Comparison of ENCODE assay signal across 17 cellular contexts in the genomic region with DNA sequence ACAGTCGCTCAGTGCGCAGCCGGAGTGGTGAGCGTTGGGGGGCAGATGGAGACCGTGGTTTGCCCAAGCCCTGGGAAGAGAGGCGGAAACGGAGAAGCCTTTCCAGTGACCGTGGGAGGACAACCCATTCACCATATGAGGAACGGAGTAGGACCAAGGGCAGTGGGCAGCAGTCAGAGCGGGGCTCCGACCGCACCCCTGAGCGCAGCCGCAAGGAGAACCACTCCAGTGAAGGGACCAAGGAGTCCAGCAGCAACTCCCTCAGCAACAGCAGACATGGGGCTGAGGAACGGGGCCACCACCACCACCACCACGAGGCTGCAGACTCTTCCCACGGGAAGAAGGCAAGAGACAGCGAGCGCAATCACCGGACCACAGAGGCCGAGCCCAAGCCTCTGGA. TPM values are rescaled to one million over a fixed set of nuclear protein-coding genes. Genes with fewer than 3 reads are reported as not detected.
DNase-seq lines count a peak whose midpoint lies in the region; ATAC-seq, FAIRE-seq and TF ChIP-seq lines count a peak whose summit lies in the region.
"Had no signal": no experiment of that assay in that cellular context is flagged by ENCODE, and none has a peak within 500 bp of the region (broad histone marks: within the 10 kb centered on the region; RNA-seq: fewer than 3 reads in every experiment).

No MANE protein-coding gene starts in this region.

- no peak for TF ChIP-seq POLR2A in breast epithelium (IDR thresholded peaks at IDR 0.05)
- no peak for TF ChIP-seq POLR2A in endothelial cell of umbilical vein (IDR thresholded peaks at IDR 0.05; ENCODE audit: low read depth, low read length)

- H3K4me3 ChIP-seq in breast epithelium = peak overlapping the region in 1 of 3 donors; percentile 76
- no peak overlapping the region for H3K4me3 ChIP-seq in endothelial cell of umbilical vein (replicated peaks in 1 of 3; ENCODE audit: insufficient read depth in 1 of 3, low read depth in 1 of 3, low read length in 3 of 3)
- H3K4me3 ChIP-seq in smooth muscle cell = no peak overlapping the region

- dilution Hi-C loops in endothelial cell of umbilical vein (cut with MboI; ENCODE audit: extremely low pct_ligation_motif_present, low sequenced_read_pairs) = no loop called here

- H3K27ac ChIP-seq in breast epithelium = peak overlapping the region in 1 of 2 donors; percentile 88
- no peak overlapping the region for H3K27ac ChIP-seq in endothelial cell of umbilical vein (ENCODE audit: insufficient read depth, low read depth, low read length)
- no peak overlapping the region for H3K27ac ChIP-seq in smooth muscle cell (ENCODE audit: low read depth)
- H3K27ac ChIP-seq: GM23248 had no signal

- H2AFZ ChIP-seq in endothelial cell of umbilical vein (ENCODE audit: low read depth, low read length) (no peak overlapping the region), smooth muscle cell (ENCODE audit: low read depth) (no peak overlapping the region)
- H2AFZ ChIP-seq: GM23248 had no signal

- no peak for FAIRE-seq in endothelial cell of umbilical vein (lab: Jason Lieb, UNC)

- peaks cover 65% of the 10 kb centered on the region for H3K79me2 ChIP-seq in endothelial cell of umbilical vein (ENCODE audit: control insufficient read depth, insufficient read depth, low read length)
- H3K79me2 ChIP-seq in smooth muscle cell (ENCODE audit: low read depth) = peaks cover 43% of the 10 kb centered on the region

- H3K27me3 ChIP-seq in breast epithelium (no peaks in the 10 kb centered on the region), endothelial cell of umbilical vein (ENCODE audit: control insufficient read depth in 2 of 2, insufficient read depth in 2 of 2, low read length in 2 of 2) (no peaks in the 10 kb centered on the region), smooth muscle cell (ENCODE audit: low read depth) (no peaks in the 10 kb centered on the region)
- H3K27me3 ChIP-seq: sigmoid colon had no signal

- no peaks in the 10 kb centered on the region for H3K36me3 ChIP-seq in breast epithelium
- peaks cover 28 to 39% of the 10 kb centered on the region in 2 experiments for H3K36me3 ChIP-seq in endothelial cell of umbilical vein (ENCODE audit: control insufficient read depth in 2 of 2, extremely low read depth in 1 of 2, insufficient read depth in 2 of 2, low read length in 2 of 2)
- H3K36me3 ChIP-seq in smooth muscle cell (ENCODE audit: low read depth) = no peaks in the 10 kb centered on the region

- H3K9me3 ChIP-seq in breast epithelium = no peaks in the 10 kb centered on the region
- no peaks in the 10 kb centered on the region for H3K9me3 ChIP-seq in endothelial cell of umbilical vein (replicated peaks; ENCODE audit: control insufficient read depth, insufficient read depth, low read length)
- no peaks in the 10 kb centered on the region for H3K9me3 ChIP-seq in smooth muscle cell (replicated peaks; ENCODE audit: low read depth)
- H3K9me3 ChIP-seq: sigmoid colon had no signal

- peaks cover 7 to 26% of the 10 kb centered on the region in 2 donors for H3K4me1 ChIP-seq in breast epithelium
- H3K4me1 ChIP-seq in endothelial cell of umbilical vein (ENCODE audit: control insufficient read depth, extremely low read depth, insufficient read depth, low read length) = peaks cover 37% of the 10 kb centered on the region
- H3K4me1 ChIP-seq in smooth muscle cell (ENCODE audit: low read depth) = peaks cover 34% of the 10 kb centered on the region

- peaks cover 53% of the 10 kb centered on the region for H3F3A ChIP-seq in smooth muscle cell (ENCODE audit: low read depth)

- H3K9ac ChIP-seq in endothelial cell of umbilical vein (replicated peaks; ENCODE audit: extremely low read depth, insufficient read depth, low read length) (no peak overlapping the region), smooth muscle cell (ENCODE audit: low read depth) (no peak overlapping the region)

- H3K36me3 Mint-ChIP-seq in MCF 10A (ENCODE audit: insufficient read depth, unreplicated experiment) = peaks cover 67% of the 10 kb centered on the region
- peaks cover 25% of the 10 kb centered on the region for H3K36me3 Mint-ChIP-seq in T-cell

- WGBS in smooth muscle cell (ENCODE audit: low lambda C conversion rate) = over 99% methylated on average over 20 of the region's 21 CpGs

- no peaks in the 10 kb centered on the region for H4K20me1 ChIP-seq in endothelial cell of umbilical vein (replicated peaks; ENCODE audit: control insufficient read depth, extremely low read depth, insufficient read depth, low read length)
- peaks cover 66% of the 10 kb centered on the region for H4K20me1 ChIP-seq in smooth muscle cell (ENCODE audit: low read depth)

- BruUV-seq in MCF 10A (replicated peaks; lab: Mats Ljungman, UMichigan) = TSS peak; percentile 22
- BruUV-seq in endothelial cell of umbilical vein (replicated peaks; lab: Mats Ljungman, UMichigan) = no TSS peak

- no peak for DNase-seq in MCF 10A (ENCODE audit: unreplicated experiment)
- DNase-seq in breast epithelium (ENCODE audit: low spot score in 2 of 2) = no peak
- DNase-seq in T-cell = no peak
- DNase-seq in endothelial cell of umbilical vein (ENCODE audit: low read depth, low spot score) = no peak
- no peak for DNase-seq in smooth muscle cell (lab: John Stamatoyannopoulos, UW; ENCODE audit: unreplicated experiment)
- DNase-seq: activated B cell treated with CpG ODN at 0.5 μM for 24 hours; C1 segment of cervical spinal cord; effector CD8-positive, alpha-beta T cell; GM23248; head of caudate nucleus; KG1; NCI-H2171 treated with DMSO at 0.1 percent for 48 hours; sigmoid colon had no signal

- H3K4me1 Mint-ChIP-seq in MCF 10A (ENCODE audit: insufficient read depth, unreplicated experiment) (peaks cover 18% of the 10 kb centered on the region), T-cell (peaks cover 48 to 74% (median 66%) of the 10 kb centered on the region in 3 donors)

- no peak overlapping the region for H3K27ac Mint-ChIP-seq in MCF 10A (ENCODE audit: low read depth, unreplicated experiment)
- H3K27ac Mint-ChIP-seq in T-cell = peak overlapping the region; percentile 16 to 36
- H3K27ac Mint-ChIP-seq: activated B cell treated with CpG ODN at 0.5 μM for 24 hours had no signal

- H3K4me2 ChIP-seq in endothelial cell of umbilical vein (ENCODE audit: insufficient read depth, low read length) (peak overlapping the region; percentile 6), smooth muscle cell (peak overlapping the region; percentile 97)

- TF ChIP-seq CTCF in MCF 10A (IDR thresholded peaks at IDR 0.05; ENCODE audit: unreplicated experiment) (no peak), breast epithelium (IDR thresholded peaks at IDR 0.05) (no peak), endothelial cell of umbilical vein (IDR thresholded peaks at IDR 0.05; ENCODE audit: extremely low read depth in 1 of 2, insufficient read depth in 1 of 2, low read depth in 1 of 2, low read length in 2 of 2) (no peak), smooth muscle cell (IDR thresholded peaks at IDR 0.05; ENCODE audit: borderline replicate concordance, insufficient read depth, poor library complexity, severe bottlenecking) (no peak)

- POLR2A ChIA-PET in MCF 10A (lab: Yijun Ruan, JAX) = interaction anchor here (0.8 to 1.6 kb wide), 3 partner anchors 35 to 824 kb away, joined by 3 read pairs; a partner anchor contains a TSS
- POLR2A ChIA-PET in T-cell (lab: Charles Lee) = no interaction called here
- POLR2A ChIA-PET in endothelial cell of umbilical vein (lab: Charles Lee) = no interaction called here

- no peaks in the 10 kb centered on the region for H3K9me1 ChIP-seq in endothelial cell of umbilical vein (replicated peaks; ENCODE audit: control insufficient read depth, extremely low read depth, insufficient read depth, low read length)

- ATAC-seq in T-cell (replicated peaks in 1 of 4) (no peak), HG03025 (IDR thresholded peaks at IDR 0.05; ENCODE audit: low FRiP score, unreplicated experiment) (no peak), GM18873 (IDR thresholded peaks at IDR 0.05; ENCODE audit: low FRiP score, unreplicated experiment) (no peak), GM21723 (IDR thresholded peaks at IDR 0.05; ENCODE audit: unreplicated experiment) (no peak)
- ATAC-seq: Right ventricle myocardium inferior had no signal

- H3K27me3 Mint-ChIP-seq in MCF 10A (ENCODE audit: insufficient read depth, unreplicated experiment) (no peaks in the 10 kb centered on the region), T-cell (no peaks in the 10 kb centered on the region)
- H3K27me3 Mint-ChIP-seq: activated B cell treated with CpG ODN at 0.5 μM for 24 hours had no signal

- peak overlapping the region; percentile 71 for H3K4me3 Mint-ChIP-seq in MCF 10A (ENCODE audit: unreplicated experiment)
- H3K4me3 Mint-ChIP-seq in T-cell = peak overlapping the region; percentile 28 to 75 (median 74)

- CTCF ChIA-PET in MCF 10A (lab: Yijun Ruan, JAX) (interaction anchor here (0.6 to 2.7 kb wide), 6 partner anchors 10 to 777 kb away, joined by 3 to 9 read pairs (median 4); a partner anchor contains a TSS), T-cell (lab: Charles Lee) (interaction anchor here (0.5 to 0.8 kb wide), 2 partner anchors 59 to 956 kb away, joined by 3 read pairs; no protein-coding TSS in a partner anchor), endothelial cell of umbilical vein (lab: Charles Lee) (interaction anchor here (0.7 kb wide), 1 partner anchor 73 kb away, joined by 3 read pairs; no protein-coding TSS in a partner anchor)

- H3K9me3 Mint-ChIP-seq in MCF 10A (ENCODE audit: unreplicated experiment) (no peaks in the 10 kb centered on the region), T-cell (no peaks in the 10 kb centered on the region)
- H3K9me3 Mint-ChIP-seq: activated B cell treated with CpG ODN at 0.5 μM for 24 hours had no signal

- intact Hi-C loops in MCF 10A (cut with micrococcal nuclease) (loop anchor here (5.0 kb wide), 1 partner anchor 409 kb away; no protein-coding TSS in a partner anchor), breast epithelium (cut with DNase I; ENCODE audit: low total_unique reads) (loop anchor here (2.0 to 10.0 kb wide), 2 partner anchors 290 to 818 kb away; no protein-coding TSS in a partner anchor), endothelial cell of umbilical vein (cut with micrococcal nuclease) (loop anchor here (5.0 kb wide), 1 partner anchor 1036 kb away; a partner anchor contains a TSS)

RNA-seq across cellular contexts. Expression of a gene that starts 2.0 kb away (rescaled TPM):
- total RNA-seq in MCF 10A (2022) (32.5 and 33.6 TPM in 2 replicates), breast epithelium (10 to 100 TPM; 24.6 to 32.5 (median 28.7) TPM), T-cell (10 to 100 TPM; 29.2 to 41.3 (median 38.4) TPM), endothelial cell of umbilical vein (38.3 and 39.1 TPM in 2 replicates), smooth muscle cell (18.9 and 21.7 TPM in 2 replicates)
- polyA plus RNA-seq in endothelial cell of umbilical vein (18.7 and 19.9 TPM in 2 replicates), smooth muscle cell (32.3 and 38.0 TPM in 2 replicates)
- polyA plus RNA-seq in endothelial cell of umbilical vein (2011; cell fraction: cytosol; rRNA removed) = 16.9 and 20.6 TPM in 2 replicates
- 14.7 and 17.7 TPM in 2 replicates for polyA plus RNA-seq in endothelial cell of umbilical vein (2011; cell fraction: nucleus; rRNA removed)
- 20.8 and 23.6 TPM in 2 replicates for polyA plus RNA-seq in endothelial cell of umbilical vein (2012)
- 29.6 and 34.4 TPM in 2 replicates for polyA minus RNA-seq in endothelial cell of umbilical vein
- 18.7 TPM for polyA minus RNA-seq in endothelial cell of umbilical vein (2011; cell fraction: cytosol; rRNA and poly(A)+ RNA removed)
- polyA minus RNA-seq in endothelial cell of umbilical vein (2011; cell fraction: nucleus; rRNA and poly(A)+ RNA removed) = 21.9 and 25.6 TPM in 2 replicates

RNA-seq across cellular contexts. Expression of a gene that starts 8.0 kb away (rescaled TPM):
- total RNA-seq in MCF 10A (2022) = 271 and 273 TPM in 2 replicates
- total RNA-seq in breast epithelium = 10 to 100 TPM; 34.2 to 80.6 (median 40.0) TPM
- 10 to 100 TPM; 36.4 to 71.9 (median 56.7) TPM for total RNA-seq in T-cell
- 248 and 254 TPM in 2 replicates for total RNA-seq in endothelial cell of umbilical vein
- polyA plus RNA-seq in endothelial cell of umbilical vein = 66.4 and 100 TPM in 2 replicates
- 161 and 226 TPM in 2 replicates for polyA plus RNA-seq in endothelial cell of umbilical vein (2011; cell fraction: cytosol; rRNA removed)
- 65.6 and 105 TPM in 2 replicates for polyA plus RNA-seq in endothelial cell of umbilical vein (2011; cell fraction: nucleus; rRNA removed)
- 225 and 241 TPM in 2 replicates for polyA plus RNA-seq in endothelial cell of umbilical vein (2012)
- 29.4 and 33.2 TPM in 2 replicates for polyA minus RNA-seq in endothelial cell of umbilical vein
- polyA minus RNA-seq in endothelial cell of umbilical vein (2011; cell fraction: cytosol; rRNA and poly(A)+ RNA removed) = 22.0 TPM
- polyA minus RNA-seq in endothelial cell of umbilical vein (2011; cell fraction: nucleus; rRNA and poly(A)+ RNA removed) = 33.6 and 35.9 TPM in 2 replicates
- 137 and 191 TPM in 2 replicates for total RNA-seq in smooth muscle cell
- 135 and 140 TPM in 2 replicates for polyA plus RNA-seq in smooth muscle cell
